In genomic region chr17:77375108-77375507, GRCh38 we compare ENCODE assay signal across 9 cellular contexts.
A peak's percentile ranks its signal among the peaks of the same experiment; 100 is the strongest.
DNase-seq lines count a peak whose midpoint lies in the region; ATAC-seq and FAIRE-seq lines count a peak whose summit lies in the region.
"Had no signal": no experiment of that assay in that cellular context is flagged by ENCODE, and none has a peak within 500 bp of the region (broad histone marks: within the 10 kb centered on the region; RNA-seq: fewer than 3 reads in every experiment).

No MANE protein-coding gene starts in this region.

- no peaks in the 10 kb centered on the region for H3K27me3 ChIP-seq in HUES48 (ENCODE audit: control insufficient read depth, insufficient read depth, low read length)
- no peaks in the 10 kb centered on the region for H3K27me3 ChIP-seq in small intestine (ENCODE audit: control insufficient read depth in 2 of 2, insufficient read depth in 2 of 2, low read length in 2 of 2)

- H3K9ac ChIP-seq in HUES48 (ENCODE audit: low read depth, low read length), result no peak overlapping the region

- H3K27me3 Mint-ChIP-seq in activated T-helper 17 cell treated with anti-CD3 and anti-CD28 coated beads, Interleukin-2, amount 50 U/mL, for 72 hours, result no peaks in the 10 kb centered on the region

- WGBS in small intestine, 3 donors, result 49 to 75% (median 68%) methylated on average over 13 of the region's 13 CpGs

- H3K4me1 ChIP-seq in HUES48 (ENCODE audit: control insufficient read depth, insufficient read depth, low read length) (peaks cover 54% of the 10 kb centered on the region), small intestine (ENCODE audit: control insufficient read depth in 2 of 2, insufficient read depth in 1 of 2, low read depth in 1 of 2, low read length in 1 of 2) (peaks cover 6 to 14% of the 10 kb centered on the region in 2 donors)

- H3K27ac Mint-ChIP-seq in activated T-helper 17 cell treated with anti-CD3 and anti-CD28 coated beads, Interleukin-2, amount 50 U/mL, for 72 hours, result peak overlapping the region; percentile 87

- H3K4me1 Mint-ChIP-seq in activated T-helper 17 cell treated with anti-CD3 and anti-CD28 coated beads, Interleukin-2, amount 50 U/mL, for 72 hours, result peaks cover 40% of the 10 kb centered on the region

- DNase-seq in small intestine, result no peak
- no peak for DNase-seq in HPDE6-E6E7 (ENCODE audit: extremely low spot score)
- DNase-seq in DMS153 (lab: John Stamatoyannopoulos, UW), result no peak
- DNase-seq: MV-4-11 had no signal

- H3K4me3 ChIP-seq in HUES48 (ENCODE audit: low read depth, low read length) (peak overlapping the region; percentile 84; the same call in 1 of the 2 replicates), iPS-18c (ENCODE audit: insufficient read depth, low read depth, low read length) (peak overlapping the region; percentile 77; the same call in 1 of the 2 replicates), small intestine (ENCODE audit: low read depth in 1 of 2, low read length in 2 of 2) (peak overlapping the region; percentile 67 to 72)

- ATAC-seq in activated T-helper 17 cell treated with anti-CD3 and anti-CD28 coated beads, Interleukin-2, amount 50 U/mL, for 72 hours (replicated peaks), result no peak
- ATAC-seq in HG02981 (IDR thresholded peaks at IDR 0.05; ENCODE audit: unreplicated experiment) (no peak), GM19452 (IDR thresholded peaks at IDR 0.05; ENCODE audit: unreplicated experiment) (no peak)

- peak overlapping the region; percentile 88 for H3K27ac ChIP-seq in HUES48 (ENCODE audit: low read depth, low read length)
- H3K27ac ChIP-seq in small intestine (ENCODE audit: low read depth in 1 of 2, low read length in 1 of 2), result peak overlapping the region in 1 of 2 donors; percentile 89

- H3K36me3 ChIP-seq in HUES48 (ENCODE audit: control insufficient read depth, insufficient read depth, low read length) (no peaks in the 10 kb centered on the region), small intestine (ENCODE audit: control insufficient read depth in 2 of 2, insufficient read depth in 2 of 2, low read length in 2 of 2) (no peaks in the 10 kb centered on the region)

- FAIRE-seq in small intestine (lab: Jason Lieb, UNC), result no peak

- peak overlapping the region; percentile 94 for H3K4me3 Mint-ChIP-seq in activated T-helper 17 cell treated with anti-CD3 and anti-CD28 coated beads, Interleukin-2, amount 50 U/mL, for 72 hours

- no peaks in the 10 kb centered on the region for H3K9me3 ChIP-seq in HUES48 (ENCODE audit: control insufficient read depth, insufficient read depth, low read length)
- no peaks in the 10 kb centered on the region for H3K9me3 ChIP-seq in iPS-18c (ENCODE audit: control insufficient read depth, insufficient read depth, low read length)
- H3K9me3 ChIP-seq in small intestine (ENCODE audit: control insufficient read depth, low read depth), result no peaks in the 10 kb centered on the region

- no peaks in the 10 kb centered on the region for H3K9me3 Mint-ChIP-seq in activated T-helper 17 cell treated with anti-CD3 and anti-CD28 coated beads, Interleukin-2, amount 50 U/mL, for 72 hours

- H3K36me3 Mint-ChIP-seq in activated T-helper 17 cell treated with anti-CD3 and anti-CD28 coated beads, Interleukin-2, amount 50 U/mL, for 72 hours (ENCODE audit: low read depth), result peaks cover 38% of the 10 kb centered on the region
